ENCODE assay signal across 32 cellular contexts in the genomic region with DNA sequence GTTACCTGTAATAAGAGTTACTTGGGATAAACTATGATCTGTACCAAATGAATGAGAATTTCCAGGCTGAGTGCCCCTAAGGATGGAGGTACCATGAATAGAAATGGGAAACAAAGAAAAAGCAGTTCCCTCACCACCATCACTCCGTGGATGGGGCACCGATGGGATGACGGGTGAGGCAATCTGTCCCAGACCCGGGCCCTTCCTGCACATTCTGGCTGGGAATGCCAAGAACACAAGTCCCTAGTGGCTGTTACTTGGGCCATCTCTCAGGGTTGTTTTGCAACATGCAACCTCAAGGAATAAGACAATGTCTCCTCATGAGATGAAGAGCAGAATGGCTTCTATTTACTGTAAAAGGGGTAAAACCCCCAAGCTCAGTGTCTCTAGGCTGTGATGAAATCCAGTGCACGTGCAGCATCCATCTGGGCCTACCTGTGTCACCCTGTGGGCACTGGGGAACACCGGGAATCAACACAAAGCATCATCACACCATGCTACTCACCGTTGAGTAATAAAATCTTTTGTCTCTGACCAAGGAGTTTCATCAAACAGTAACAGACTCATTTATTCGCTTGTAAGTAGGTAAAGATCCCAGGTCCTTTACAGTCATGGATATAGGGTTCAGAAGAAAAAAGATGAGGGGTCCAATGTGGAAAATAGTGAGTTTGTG.
"Had no signal": no experiment of that assay in that cellular context is flagged by ENCODE, and none has a peak within 500 bp of the region (broad histone marks: within the 10 kb centered on the region; RNA-seq: fewer than 3 reads in every experiment).

No MANE protein-coding gene starts in this region.

- H3K27me3 ChIP-seq: brain microvascular endothelial cell, dorsolateral prefrontal cortex, gastroesophageal sphincter, heart right ventricle had no signal

- H3K4me3 ChIP-seq: coronary artery, dorsolateral prefrontal cortex, gastroesophageal sphincter, heart right ventricle had no signal

- H3K36me3 Mint-ChIP-seq: activated naive CD8-positive, alpha-beta T cell had no signal

- FAIRE-seq: astrocyte had no signal

- DNase-seq: activated B cell treated with CpG ODN at 0.5 μM for 24 hours; activated CD4-positive, alpha-beta T cell treated with anti-CD3 and anti-CD28 coated beads for 48 hours; activated CD4-positive, alpha-beta T cell treated with anti-CD3 and anti-CD28 coated beads, Interleukin-2, amount 50 U/mL, for 1 hour; activated CD4-positive, alpha-beta T cell treated with anti-CD3 and anti-CD28 coated beads, Interleukin-2, amount 50 U/mL, for 48 hours; activated CD8-positive, alpha-beta memory T cell treated with anti-CD3 and anti-CD28 coated beads for 24 hours; activated CD8-positive, alpha-beta T cell treated with anti-CD3 and anti-CD28 coated beads for 36 hours; activated effector memory CD4-positive, alpha-beta T cell treated with Interleukin-2 at 50 U/mL for 16 hours; activated gamma-delta T cell treated with Interleukin-2 at 50 U/mL for 16 hours; activated naive CD4-positive, alpha-beta T cell treated with anti-CD3 and anti-CD28 coated beads, Interleukin-2, amount 50 U/mL, for 16 hours; activated naive CD4-positive, alpha-beta T cell treated with Interleukin-2 at 50 U/mL for 16 hours; activated T-cell treated with anti-CD3 and anti-CD28 coated beads, Interleukin-2, amount 50 U/mL, for 4 hours; amniotic stem cell; anterior cingulate cortex; brain microvascular endothelial cell; dorsolateral prefrontal cortex; effector memory CD4-positive, alpha-beta T cell; endodermal cell; foreskin melanocyte; heart right ventricle; T-helper 1 cell; T-helper 17 cell; T1000; WERI-Rb-1 had no signal

- H3K4me1 Mint-ChIP-seq: activated T-helper 17 cell treated with anti-CD3 and anti-CD28 coated beads, Interleukin-2, amount 50 U/mL, for 72 hours; central memory CD8-positive, alpha-beta T cell; T-helper 17 cell had no signal

- H3K27me3 Mint-ChIP-seq: activated B cell treated with CpG ODN at 0.5 μM for 24 hours; activated naive CD8-positive, alpha-beta T cell; central memory CD8-positive, alpha-beta T cell; dendritic cell treated with granulocyte-macrophage colony-stimulating factor and Interleukin-4, amounts not matched to agents 40 ng/mL and 50 ng/mL, for 4 days had no signal

- H3K9me3 Mint-ChIP-seq: activated B cell treated with CpG ODN at 0.5 μM for 24 hours; activated CD8-positive, alpha-beta T cell treated with anti-CD3 and anti-CD28 coated beads for 36 hours; activated T-cell treated with anti-CD3 and anti-CD28 coated beads, Interleukin-2, amount 50 U/mL, for 4 hours; activated T-helper 17 cell treated with anti-CD3 and anti-CD28 coated beads, Interleukin-2, amount 50 U/mL, for 72 hours; central memory CD8-positive, alpha-beta T cell; dendritic cell treated with granulocyte-macrophage colony-stimulating factor and Interleukin-4, amounts not matched to agents 40 ng/mL and 50 ng/mL, for 4 days; endodermal cell; T-helper 2 cell treated with Interferon-gamma antibody and Interleukin-4, amounts not matched to agents 5 μg/mL and 100 μg/mL, for 36 hours had no signal

- H3K27ac ChIP-seq: brain microvascular endothelial cell, coronary artery, gastroesophageal sphincter, heart right ventricle, WERI-Rb-1 had no signal

- H3K36me3 ChIP-seq: WERI-Rb-1 had no signal

- H3K27ac Mint-ChIP-seq: activated B cell treated with CpG ODN at 0.5 μM for 24 hours; activated CD8-positive, alpha-beta T cell treated with anti-CD3 and anti-CD28 coated beads for 36 hours; activated naive CD8-positive, alpha-beta T cell; activated T-helper 17 cell treated with anti-CD3 and anti-CD28 coated beads, Interleukin-2, amount 50 U/mL, for 72 hours; dendritic cell treated with granulocyte-macrophage colony-stimulating factor and Interleukin-4, amounts not matched to agents 40 ng/mL and 50 ng/mL, for 4 days; endodermal cell; T-helper 17 cell; T-helper 2 cell treated with Interferon-gamma antibody and Interleukin-4, amounts not matched to agents 5 μg/mL and 100 μg/mL, for 36 hours had no signal

- ATAC-seq: activated CD4-positive, CD25-positive, alpha-beta regulatory T cell treated with anti-CD3 and anti-CD28 coated beads, Interleukin-2, amount 50 U/mL, for 24 hours; activated CD8-positive, alpha-beta T cell treated with anti-CD3 and anti-CD28 coated beads for 36 hours; activated T-cell treated with anti-CD3 and anti-CD28 coated beads, Interleukin-2, amount 50 U/mL, for 4 hours; activated T-helper 17 cell treated with anti-CD3 and anti-CD28 coated beads, Interleukin-2, amount 50 U/mL, for 72 hours; gastroesophageal sphincter; T-helper 17 cell had no signal

- H3K4me3 Mint-ChIP-seq: activated B cell treated with CpG ODN at 0.5 μM for 24 hours; activated CD8-positive, alpha-beta T cell treated with anti-CD3 and anti-CD28 coated beads for 36 hours; activated naive CD8-positive, alpha-beta T cell; activated T-cell treated with anti-CD3 and anti-CD28 coated beads, Interleukin-2, amount 50 U/mL, for 4 hours; activated T-helper 17 cell treated with anti-CD3 and anti-CD28 coated beads, Interleukin-2, amount 50 U/mL, for 72 hours; central memory CD8-positive, alpha-beta T cell; dendritic cell treated with granulocyte-macrophage colony-stimulating factor and Interleukin-4, amounts not matched to agents 40 ng/mL and 50 ng/mL, for 4 days; endodermal cell; T-helper 17 cell; T-helper 2 cell treated with Interferon-gamma antibody and Interleukin-4, amounts not matched to agents 5 μg/mL and 100 μg/mL, for 36 hours had no signal
